ENCODE assay signal across 1 cellular context in genomic region chr5:62432618-62433064, GRCh38.
TF ChIP-seq lines count a peak whose summit lies in the region.

No MANE protein-coding gene starts in this region.

TF ChIP-seq in WTC11, 78 proteins besides CTCF, POLR2A, EP300 and RAD21 (continued from another document):
- TF ChIP-seq ZNF317 (CRISPR knock-in tag; IDR thresholded peaks at IDR 0.05; ENCODE audit: borderline replicate concordance, low read depth) (no peak), ZNF121 (CRISPR knock-in tag; IDR thresholded peaks at IDR 0.05) (no peak), ATF2 (CRISPR knock-in tag; IDR thresholded peaks at IDR 0.05; ENCODE audit: borderline replicate concordance, low read depth) (no peak), CDX4 (CRISPR knock-in tag; IDR thresholded peaks at IDR 0.05; ENCODE audit: borderline replicate concordance) (no peak), NFE2L1 (CRISPR knock-in tag; IDR thresholded peaks at IDR 0.05) (no peak), HMGXB4 (CRISPR knock-in tag; IDR thresholded peaks at IDR 0.05) (no peak), NR3C1 (CRISPR knock-in tag; conservative IDR thresholded peaks at IDR 0.05; ENCODE audit: low read depth) (no peak), GABPB1 (CRISPR knock-in tag; IDR thresholded peaks at IDR 0.05) (no peak), ZNF512 (CRISPR knock-in tag; IDR thresholded peaks at IDR 0.05; ENCODE audit: borderline replicate concordance) (no peak)
